10 cellular contexts compared by ENCODE assay signal in genomic region chr21:42666023-42666747, GRCh38. TPM values are rescaled to one million over a fixed set of nuclear protein-coding genes. Genes with fewer than 3 reads are reported as not detected.
DNase-seq lines count a peak whose midpoint lies in the region; ATAC-seq and TF ChIP-seq lines count a peak whose summit lies in the region.
"Had no signal": no experiment of that assay in that cellular context is flagged by ENCODE, and none has a peak within 500 bp of the region (broad histone marks: within the 10 kb centered on the region; RNA-seq: fewer than 3 reads in every experiment).

No MANE protein-coding gene starts in this region.

- H2BK120ac ChIP-seq in mesenchymal stem cell (ENCODE audit: low read depth, low read length) = no peak overlapping the region

- H3K4me1 ChIP-seq in HEK293 (ENCODE audit: control insufficient read depth, insufficient read depth, low read length) (peaks cover 15% of the 10 kb centered on the region), mesenchymal stem cell (ENCODE audit: control insufficient read depth, insufficient read depth, low read depth, low read length) (peaks cover 8% of the 10 kb centered on the region), heart left ventricle (peaks cover 0 to 29% (median 3%) of the 10 kb centered on the region in 12 donors)

- H3K36me3 ChIP-seq in HEK293 (ENCODE audit: control insufficient read depth in 2 of 2, insufficient read depth in 1 of 2, low read length in 2 of 2) (peaks cover 16 to 22% of the 10 kb centered on the region in 2 experiments; a peak in 2 of 3 replicates), mesenchymal stem cell (ENCODE audit: control insufficient read depth in 1 of 2, insufficient read depth in 2 of 2, low read depth in 1 of 2, low read length in 2 of 2) (peaks cover 0 to 33% of the 10 kb centered on the region in 2 experiments), brain microvascular endothelial cell (replicated peaks) (no peaks in the 10 kb centered on the region), heart left ventricle (no peaks in the 10 kb centered on the region)

- POLR2A ChIA-PET in HEK293 (lab: Yijun Ruan, JAX) = no interaction called here
- POLR2A ChIA-PET in activated CD8-positive, alpha-beta T cell treated with anti-CD3 and anti-CD28 coated beads, Interleukin-2, amount 10 ng/mL, durations not matched to agents 7 days and 5 days (lab: Charles Lee) = no interaction called here

- H2BK5ac ChIP-seq in mesenchymal stem cell (ENCODE audit: low read depth, low read length, poor library complexity, severe bottlenecking) = no peak overlapping the region

- H3K9me3 ChIP-seq in HEK293 (ENCODE audit: control insufficient read depth, insufficient read depth, low read depth, low read length) (no peaks in the 10 kb centered on the region), mesenchymal stem cell (ENCODE audit: control insufficient read depth, low read length) (no peaks in the 10 kb centered on the region), heart left ventricle (no peaks in the 10 kb centered on the region)

- no peak overlapping the region for H3K27ac Mint-ChIP-seq in activated CD8-positive, alpha-beta T cell treated with anti-CD3 and anti-CD28 coated beads, Interleukin-2, amount 10 ng/mL, durations not matched to agents 7 days and 5 days

- H2BK12ac ChIP-seq in mesenchymal stem cell (ENCODE audit: low read length in 2 of 2) = peak overlapping the region in 1 of 2 experiments; percentile 12

- H3K4me1 Mint-ChIP-seq in activated CD8-positive, alpha-beta T cell treated with anti-CD3 and anti-CD28 coated beads, Interleukin-2, amount 10 ng/mL, durations not matched to agents 7 days and 5 days (ENCODE audit: low read depth) = peaks cover 12% of the 10 kb centered on the region

- no peaks in the 10 kb centered on the region for H3K9me3 Mint-ChIP-seq in activated CD8-positive, alpha-beta T cell treated with anti-CD3 and anti-CD28 coated beads, Interleukin-2, amount 10 ng/mL, durations not matched to agents 7 days and 5 days (ENCODE audit: insufficient read depth)

- H3K14ac ChIP-seq in mesenchymal stem cell (ENCODE audit: low read length in 2 of 2) = no peak overlapping the region

- TF ChIP-seq POLR2A in heart left ventricle (IDR thresholded peaks at IDR 0.05) = no peak

- H2AK5ac ChIP-seq in mesenchymal stem cell (ENCODE audit: low read length, severe bottlenecking) = no peak overlapping the region

- CTCF ChIA-PET in HEK293 (lab: Yijun Ruan, JAX) = interaction anchor here (1.1 kb wide), 1 partner anchor 73 kb away, joined by 3 read pairs; no protein-coding TSS in a partner anchor
- CTCF ChIA-PET in activated CD8-positive, alpha-beta T cell treated with anti-CD3 and anti-CD28 coated beads, Interleukin-2, amount 10 ng/mL, durations not matched to agents 7 days and 5 days (lab: Charles Lee) = no interaction called here

- no peak overlapping the region for H3K4me2 ChIP-seq in mesenchymal stem cell (ENCODE audit: low read length, poor library complexity, severe bottlenecking)

- no peak overlapping the region for H3K23ac ChIP-seq in mesenchymal stem cell (ENCODE audit: low read length in 2 of 2)

- no peak overlapping the region for H3K4ac ChIP-seq in mesenchymal stem cell (ENCODE audit: low read depth in 1 of 2, low read length in 2 of 2)

- H3K4me3 Mint-ChIP-seq in activated CD8-positive, alpha-beta T cell treated with anti-CD3 and anti-CD28 coated beads, Interleukin-2, amount 10 ng/mL, durations not matched to agents 7 days and 5 days = no peak overlapping the region

- H3K79me1 ChIP-seq in mesenchymal stem cell (replicated peaks; ENCODE audit: low read length, poor library complexity, severe bottlenecking) = no peaks in the 10 kb centered on the region

- H3K4me3 ChIP-seq in HEK293 (ENCODE audit: low read depth, low read length) = no peak overlapping the region
- H3K4me3 ChIP-seq in mesenchymal stem cell (ENCODE audit: insufficient read depth in 1 of 2, low read depth in 1 of 2, low read length in 2 of 2) = no peak overlapping the region
- H3K4me3 ChIP-seq in brain microvascular endothelial cell (ENCODE audit: low read depth, low read length) = no peak overlapping the region
- no peak overlapping the region for H3K4me3 ChIP-seq in heart left ventricle

- in situ Hi-C loops in brain microvascular endothelial cell (cut with HindIII; ENCODE audit: low pct_ligation_motif_present, low sequenced_read_pairs) = no loop called here

- peak overlapping the region; percentile 0 for H4K8ac ChIP-seq in mesenchymal stem cell (ENCODE audit: low read length)

- H3K27ac ChIP-seq in HEK293 (ENCODE audit: extremely low read depth, low read depth, low read length) (no peak overlapping the region), mesenchymal stem cell (ENCODE audit: low read length, poor library complexity, severe bottlenecking) (no peak overlapping the region), brain microvascular endothelial cell (no peak overlapping the region), heart left ventricle (peak overlapping the region in 1 of 12 donors; percentile 76)

- H2AFZ ChIP-seq in mesenchymal stem cell (ENCODE audit: low read depth, low read length) = no peak overlapping the region

- no peak overlapping the region for H2BK15ac ChIP-seq in mesenchymal stem cell (ENCODE audit: low read depth, poor library complexity, severe bottlenecking)

- DNase-seq in CD1c-positive myeloid dendritic cell (ENCODE audit: extremely low spot score) (peak; percentile 21), mesenchymal stem cell (no peak), NCI-H345 (lab: John Stamatoyannopoulos, UW) (no peak), brain microvascular endothelial cell (no peak), heart left ventricle (no peak)
- peak; percentile 42 for DNase-seq in activated CD8-positive, alpha-beta T cell treated with anti-CD3 and anti-CD28 coated beads, Interleukin-2, amount 10 ng/mL, durations not matched to agents 7 days and 5 days
- DNase-seq: kidney glomerular epithelial cell had no signal

- H3K27me3 Mint-ChIP-seq in activated CD8-positive, alpha-beta T cell treated with anti-CD3 and anti-CD28 coated beads, Interleukin-2, amount 10 ng/mL, durations not matched to agents 7 days and 5 days (ENCODE audit: low read depth) = no peaks in the 10 kb centered on the region

- ATAC-seq in activated CD8-positive, alpha-beta T cell treated with anti-CD3 and anti-CD28 coated beads, Interleukin-2, amount 10 ng/mL, durations not matched to agents 7 days and 5 days = peak; percentile 27
- ATAC-seq in HG03108 (IDR thresholded peaks at IDR 0.05; ENCODE audit: unreplicated experiment) = no peak
- no peak for ATAC-seq in heart left ventricle
- ATAC-seq: right cardiac atrium had no signal

- WGBS in mesenchymal stem cell = 93% methylated on average over 30 of the region's 30 CpGs
- 83 to 93% (median 88%) methylated on average over 21 to 30 of the region's 30 CpGs for WGBS in heart left ventricle, 4 donors

- H4K91ac ChIP-seq in mesenchymal stem cell (ENCODE audit: low read length) = no peak overlapping the region

- no peak for TF ChIP-seq CTCF in HEK293 (tag by site-specific recombination; IDR thresholded peaks at IDR 0.05)
- no peak for TF ChIP-seq CTCF in brain microvascular endothelial cell (IDR thresholded peaks at IDR 0.05; ENCODE audit: low read depth, low read length, missing control alignments)
- TF ChIP-seq CTCF in heart left ventricle (IDR thresholded peaks at IDR 0.05) = no peak

- peaks cover 0 to 49% of the 10 kb centered on the region in 2 experiments for H3K27me3 ChIP-seq in mesenchymal stem cell (ENCODE audit: control insufficient read depth in 1 of 2, insufficient read depth in 1 of 2, low read length in 2 of 2)
- H3K27me3 ChIP-seq in brain microvascular endothelial cell (replicated peaks) = peaks cover 21% of the 10 kb centered on the region
- no peaks in the 10 kb centered on the region for H3K27me3 ChIP-seq in heart left ventricle

- intact Hi-C loops in heart left ventricle (cut with DNase I) = no loop called here

- H3K18ac ChIP-seq in mesenchymal stem cell (ENCODE audit: low read depth in 1 of 2, low read length in 2 of 2) = no peak overlapping the region

- no peak overlapping the region for H3K9ac ChIP-seq in mesenchymal stem cell (ENCODE audit: low read length)

- peaks cover 2% of the 10 kb centered on the region for H3K36me3 Mint-ChIP-seq in activated CD8-positive, alpha-beta T cell treated with anti-CD3 and anti-CD28 coated beads, Interleukin-2, amount 10 ng/mL, durations not matched to agents 7 days and 5 days (ENCODE audit: low read depth)

TF ChIP-seq in HEK293, 187 proteins besides CTCF, POLR2A, EP300 and RAD21:
- peak; percentile 90 for TF ChIP-seq SP3 (tag by site-specific recombination; IDR thresholded peaks at IDR 0.05)
- TF ChIP-seq GLI4 (tag by site-specific recombination; IDR thresholded peaks at IDR 0.05) = no peak
- TF ChIP-seq ZNF221 (tag by site-specific recombination; IDR thresholded peaks at IDR 0.05; ENCODE audit: borderline replicate concordance) = no peak
- TF ChIP-seq KLF1 (tag by site-specific recombination; IDR thresholded peaks at IDR 0.05) = peak; percentile 100
- peak; percentile 100 for TF ChIP-seq KLF9 (tag by site-specific recombination; IDR thresholded peaks at IDR 0.05; ENCODE audit: low read depth)
- TF ChIP-seq ZIC2 (tag by site-specific recombination; IDR thresholded peaks at IDR 0.05) = peak; percentile 10; the same call in 1 of the 2 replicates
- TF ChIP-seq KLF8 (tag by site-specific recombination; IDR thresholded peaks at IDR 0.05) = peak; percentile 97
- 0 out of 2 replicates have a peak, but pooled peaks have one; percentile 67 for TF ChIP-seq KLF7 (tag by site-specific recombination; IDR thresholded peaks at IDR 0.05; ENCODE audit: borderline replicate concordance)

RNA-seq across cellular contexts. Expression of gene PDE9A, which starts 12.8 kb away (rescaled TPM):
- 10 to 100 TPM in 1 of 2 experiments, 1 to 10 TPM in 1; 8.3 to 10.8 TPM for total RNA-seq in activated CD8-positive, alpha-beta T cell treated with anti-CD3 and anti-CD28 coated beads, Interleukin-2, amount 10 ng/mL, durations not matched to agents 7 days and 5 days
- polyA plus RNA-seq in mesenchymal stem cell (2013, experiment 1 of 2) = 24.7 TPM
- 24.2 TPM for polyA plus RNA-seq in mesenchymal stem cell (2013, experiment 2 of 2)
- total RNA-seq in heart left ventricle = 1 to 10 TPM; 1.5 to 4.0 (median 3.3) TPM
- 1 to 10 TPM; 2.8 to 3.1 TPM for polyA plus RNA-seq in heart left ventricle

Comparison
In these comparisons a context has a peak if more than half of its experiments do, and no peak if none do; other contexts are left out.
1. DNase-seq: peak in CD1c-positive myeloid dendritic cell (single experiment) and activated CD8-positive, alpha-beta T cell treated with anti-CD3 and anti-CD28 coated beads, Interleukin-2, amount 10 ng/mL, durations not matched to agents 7 days and 5 days (single experiment); none in mesenchymal stem cell (single experiment), NCI-H345 (single experiment), brain microvascular endothelial cell (single experiment) and heart left ventricle (0 of 5).